Comparison of ENCODE assay signal across 19 cellular contexts in the genomic region with DNA sequence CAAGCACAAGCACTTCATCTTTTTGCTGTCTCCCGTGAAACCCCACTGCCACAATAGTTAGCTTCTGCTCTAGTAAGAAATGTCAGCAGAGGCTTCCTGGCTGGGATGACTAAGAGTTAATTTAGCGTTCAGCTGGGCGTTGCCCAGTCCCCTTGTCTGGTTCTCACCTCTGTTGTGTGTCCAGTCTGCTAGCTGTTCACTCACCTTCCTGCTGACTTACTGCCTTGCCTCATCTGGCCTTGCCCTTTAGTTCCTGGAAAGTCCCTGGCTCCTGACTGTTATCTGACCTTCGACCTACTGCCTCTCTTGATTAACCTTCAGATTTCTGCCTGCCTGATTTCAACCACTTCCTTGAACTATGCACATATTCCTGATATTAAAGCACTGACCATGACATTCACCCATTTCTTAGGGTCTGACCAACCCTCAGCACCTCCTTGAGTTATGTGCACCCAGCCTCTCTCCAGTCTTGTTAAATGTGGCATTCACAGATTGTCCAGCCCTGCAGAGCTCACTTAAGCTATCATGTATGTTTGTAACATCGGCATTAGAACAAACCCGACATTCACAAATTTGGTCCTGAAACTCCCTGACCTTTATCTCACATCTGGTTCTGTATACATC. TPM values are rescaled to one million over a fixed set of nuclear protein-coding genes. Genes with fewer than 3 reads are reported as not detected.
DNase-seq lines count a peak whose midpoint lies in the region; ATAC-seq, FAIRE-seq and TF ChIP-seq lines count a peak whose summit lies in the region.
"Had no signal": no experiment of that assay in that cellular context is flagged by ENCODE, and none has a peak within 500 bp of the region (broad histone marks: within the 10 kb centered on the region; RNA-seq: fewer than 3 reads in every experiment).

No MANE protein-coding gene starts in this region.

- TF ChIP-seq CTCF in CD14-positive monocyte (IDR thresholded peaks at IDR 0.05) (no peak), hepatocyte (IDR thresholded peaks at IDR 0.05; ENCODE audit: poor library complexity) (no peak), coronary artery (IDR thresholded peaks at IDR 0.05) (no peak)

- no peak overlapping the region for H2AFZ ChIP-seq in hepatocyte

- no peak overlapping the region for H3K4me3 ChIP-seq in hepatocyte
- no peak overlapping the region for H3K4me3 ChIP-seq in coronary artery

- H4K20me1 ChIP-seq in hepatocyte (ENCODE audit: insufficient read depth, poor library complexity, severe bottlenecking): no peaks in the 10 kb centered on the region

- intact Hi-C loops in CD14-positive monocyte (cut with micrococcal nuclease): loop anchor here in 1 of 2 donors (10.0 kb wide), 1 partner anchor 74 kb away; a partner anchor contains a TSS

- H3K27me3 ChIP-seq in hepatocyte: no peaks in the 10 kb centered on the region

- peak overlapping the region; percentile 2 to 75 (median 57) for H3K27ac Mint-ChIP-seq in CD14-positive monocyte
- H3K27ac Mint-ChIP-seq: activated naive CD4-positive, alpha-beta T cell treated with anti-CD3 and anti-CD28 coated beads, Interleukin-2, amount 50 U/mL, for 24 hours; nephron had no signal

- no peaks in the 10 kb centered on the region for H3K79me2 ChIP-seq in hepatocyte

- FAIRE-seq in GM19239 (lab: Jason Lieb, UNC): no peak

- peaks cover 11 to 12% of the 10 kb centered on the region in 2 donors for H3K36me3 Mint-ChIP-seq in CD14-positive monocyte

- H3K4me1 ChIP-seq in hepatocyte (ENCODE audit: insufficient read depth): peaks cover 3% of the 10 kb centered on the region
- H3K4me1 ChIP-seq: BE2C had no signal

- DNase-seq in CD14-positive monocyte (ENCODE audit: low spot score): peak; percentile 67
- peak; percentile 39 for DNase-seq in SW480 (ENCODE audit: low spot score)
- peak; percentile 35 for DNase-seq in hepatocyte (ENCODE audit: low spot score)
- no peak for DNase-seq in coronary artery (ENCODE audit: low spot score)
- DNase-seq in GM19239 (ENCODE audit: insufficient read length, low spot score): no peak
- DNase-seq in D341Med (ENCODE audit: low spot score): no peak
- DNase-seq in putamen (ENCODE audit: low spot score): no peak
- DNase-seq: BE2C; caudate nucleus; EL; KG1; NCI-H2029; NCI-H748 treated with DMSO at 0.1 percent for 48 hours; retina; stimulated activated CD4-positive, alpha-beta T cell treated with anti-CD3 and anti-CD28 coated beads, Interleukin-2, amount 100 ng/mL, for 24 hours had no signal

- no peak overlapping the region for H3K27ac ChIP-seq in hepatocyte
- H3K27ac ChIP-seq in coronary artery: no peak overlapping the region

- WGBS in hepatocyte (ENCODE audit: low lambda C conversion rate, missing lambda C conversion rate): 65% methylated on average over 6 of the region's 6 CpGs

- ATAC-seq in GM18520 (IDR thresholded peaks at IDR 0.05; ENCODE audit: unreplicated experiment): peak; percentile 50

- H3K4me2 ChIP-seq in hepatocyte: no peak overlapping the region

- H3K36me3 ChIP-seq in hepatocyte (replicated peaks; ENCODE audit: insufficient read depth, low read depth): no peaks in the 10 kb centered on the region
- H3K36me3 ChIP-seq: BE2C had no signal

- H3K4me1 Mint-ChIP-seq in CD14-positive monocyte: peaks cover 60% of the 10 kb centered on the region

- H3K4me3 Mint-ChIP-seq in CD14-positive monocyte: peak overlapping the region in 1 of 2 donors; percentile 39
- H3K4me3 Mint-ChIP-seq: activated naive CD4-positive, alpha-beta T cell treated with anti-CD3 and anti-CD28 coated beads, Interleukin-2, amount 50 U/mL, for 24 hours; nephron had no signal

- H3K9me3 ChIP-seq in hepatocyte (ENCODE audit: low read depth): no peaks in the 10 kb centered on the region
- H3K9me3 ChIP-seq: BE2C had no signal

- H3K9me3 Mint-ChIP-seq in CD14-positive monocyte: peaks cover 15 to 30% (median 28%) of the 10 kb centered on the region in 7 donors
- H3K9me3 Mint-ChIP-seq: activated naive CD4-positive, alpha-beta T cell treated with anti-CD3 and anti-CD28 coated beads, Interleukin-2, amount 50 U/mL, for 24 hours had no signal

- H3K9me2 ChIP-seq in hepatocyte (replicated peaks; ENCODE audit: insufficient read depth): no peaks in the 10 kb centered on the region

- no peaks in the 10 kb centered on the region for H3K27me3 Mint-ChIP-seq in CD14-positive monocyte (ENCODE audit: low read depth in 3 of 3)

RNA-seq across cellular contexts. Expression of a gene that starts 30.3 kb away (rescaled TPM):
- polyA plus RNA-seq in CD14-positive monocyte (not detected), hepatocyte (not detected in 2 replicates)
- total RNA-seq in hepatocyte: not detected in 2 replicates
- total RNA-seq: SK-MEL-5 had no signal

Comparison
In these comparisons a context has a peak if more than half of its experiments do, and no peak if none do; other contexts are left out.
1. DNase-seq: peak in CD14-positive monocyte (single experiment), SW480 (single experiment) and hepatocyte (single experiment); none in coronary artery (single experiment), GM19239 (single experiment), D341Med (single experiment) and putamen (single experiment).